14 cellular contexts compared by ENCODE assay signal in genomic region chr12:42611571-42612257, GRCh38. TPM values are rescaled to one million over a fixed set of nuclear protein-coding genes. Genes with fewer than 3 reads are reported as not detected.
"Had no signal": no experiment of that assay in that cellular context is flagged by ENCODE, and none has a peak within 500 bp of the region (broad histone marks: within the 10 kb centered on the region; RNA-seq: fewer than 3 reads in every experiment).

No MANE protein-coding gene starts in this region.

- DNase-seq: activated CD4-positive, alpha-beta memory T cell treated with anti-CD3 and anti-CD28 coated beads for 36 hours; activated naive CD4-positive, alpha-beta T cell; activated naive CD8-positive, alpha-beta T cell treated with anti-CD3 and anti-CD28 coated beads, Interleukin-2, amount 10 ng/mL, durations not matched to agents 7 days and 5 days; activated T-cell treated with anti-CD3 and anti-CD28 coated beads for 4 hours; aorta; cortex of kidney; immature natural killer cell; left ventricle myocardium superior; natural killer cell; retina; stimulated activated CD4-positive, alpha-beta T cell treated with anti-CD3 and anti-CD28 coated beads, Interleukin-2, amount 100 ng/mL, for 24 hours; stimulated activated naive CD4-positive, alpha-beta T cell treated with Interleukin-2 at 50 U/mL for 16 hours had no signal

- H3K27me3 ChIP-seq: tibial nerve had no signal

- H3K4me1 Mint-ChIP-seq: activated naive CD8-positive, alpha-beta T cell treated with anti-CD3 and anti-CD28 coated beads, Interleukin-2, amount 10 ng/mL, durations not matched to agents 7 days and 5 days; immature natural killer cell; natural killer cell had no signal

- H3K9me3 Mint-ChIP-seq: activated T-helper 1 cell treated with anti-CD3 and anti-CD28 coated beads, Interleukin-12 subunit alpha, Interleukin-12 subunit beta, Interleukin-2, Interleukin-4 antibody, amounts not matched to agents 30 ng/mL and 10 ng/mL and 1 ng/mL, durations not matched to agents 14 hours and 24 hours and 36 hours had no signal

- H3K4me3 ChIP-seq: tibial nerve had no signal

- ATAC-seq: left ventricle myocardium superior, natural killer cell had no signal

- H3K36me3 ChIP-seq: tibial nerve had no signal

- H3K36me3 Mint-ChIP-seq: activated CD4-positive, alpha-beta memory T cell treated with anti-CD3 and anti-CD28 coated beads for 36 hours; activated naive CD8-positive, alpha-beta T cell treated with anti-CD3 and anti-CD28 coated beads, Interleukin-2, amount 10 ng/mL, durations not matched to agents 7 days and 5 days; immature natural killer cell; natural killer cell had no signal

- H3K4me3 Mint-ChIP-seq: activated CD4-positive, alpha-beta memory T cell treated with anti-CD3 and anti-CD28 coated beads for 36 hours; activated naive CD8-positive, alpha-beta T cell treated with anti-CD3 and anti-CD28 coated beads, Interleukin-2, amount 10 ng/mL, durations not matched to agents 7 days and 5 days; activated T-helper 1 cell treated with anti-CD3 and anti-CD28 coated beads, Interleukin-12 subunit alpha, Interleukin-12 subunit beta, Interleukin-2, Interleukin-4 antibody, amounts not matched to agents 30 ng/mL and 10 ng/mL and 1 ng/mL, durations not matched to agents 14 hours and 24 hours and 36 hours; immature natural killer cell; natural killer cell had no signal

- H3K27ac Mint-ChIP-seq: activated CD4-positive, alpha-beta memory T cell treated with anti-CD3 and anti-CD28 coated beads for 36 hours; activated naive CD8-positive, alpha-beta T cell treated with anti-CD3 and anti-CD28 coated beads, Interleukin-2, amount 10 ng/mL, durations not matched to agents 7 days and 5 days; activated T-helper 1 cell treated with anti-CD3 and anti-CD28 coated beads, Interleukin-12 subunit alpha, Interleukin-12 subunit beta, Interleukin-2, Interleukin-4 antibody, amounts not matched to agents 30 ng/mL and 10 ng/mL and 1 ng/mL, durations not matched to agents 14 hours and 24 hours and 36 hours; immature natural killer cell; natural killer cell had no signal

RNA-seq across cellular contexts. Expression of gene PRICKLE1, which starts 22.2 kb away (rescaled TPM):
- total RNA-seq: activated CD4-positive, alpha-beta memory T cell treated with anti-CD3 and anti-CD28 coated beads for 36 hours had no signal
